ENCODE assay signal across 10 cellular contexts in genomic region chr2:152409691-152410597, GRCh38.
A peak's percentile ranks its signal among the peaks of the same experiment; 100 is the strongest.
DNase-seq lines count a peak whose midpoint lies in the region; ATAC-seq and TF ChIP-seq lines count a peak whose summit lies in the region.
"Had no signal": no experiment of that assay in that cellular context is flagged by ENCODE, and none has a peak within 500 bp of the region (broad histone marks: within the 10 kb centered on the region; RNA-seq: fewer than 3 reads in every experiment).

No MANE protein-coding gene starts in this region.

- no peak overlapping the region for H3K4me3 ChIP-seq in neutrophil (ENCODE audit: low read depth in 1 of 2, low read length in 1 of 2)
- no peak overlapping the region for H3K4me3 ChIP-seq in CD8-positive, alpha-beta T cell (ENCODE audit: low read depth, low read length)

- no peak for DNase-seq in CD14-positive monocyte (ENCODE audit: low spot score)
- peak; percentile 69 for DNase-seq in NCI-H2029 treated with DMSO at 0.1 percent for 48 hours (lab: John Stamatoyannopoulos, UW)
- DNase-seq in cortex of kidney (lab: John Stamatoyannopoulos, UW): no peak
- no peak for DNase-seq in CD8-positive, alpha-beta T cell
- DNase-seq: CD4-positive, alpha-beta T cell; Karpas-422 had no signal

- no peaks in the 10 kb centered on the region for H3K9me3 ChIP-seq in neutrophil
- no peaks in the 10 kb centered on the region for H3K9me3 ChIP-seq in CD8-positive, alpha-beta T cell (ENCODE audit: low read length)

- POLR2A ChIA-PET in CD8-positive, alpha-beta T cell (lab: Charles Lee): no interaction called here

- TF ChIP-seq CTCF in CD14-positive monocyte (IDR thresholded peaks at IDR 0.05) (no peak), neutrophil (IDR thresholded peaks at IDR 0.05) (no peak)
- TF ChIP-seq CTCF in CD8-positive, alpha-beta T cell (IDR thresholded peaks at IDR 0.05): no peak

- peaks cover 36% of the 10 kb centered on the region for H3K4me1 Mint-ChIP-seq in CD14-positive monocyte
- peaks cover 77% of the 10 kb centered on the region for H3K4me1 Mint-ChIP-seq in dendritic cell treated with granulocyte-macrophage colony-stimulating factor and Interleukin-4, amounts not matched to agents 40 ng/mL and 50 ng/mL, for 4 days (ENCODE audit: low read depth)
- H3K4me1 Mint-ChIP-seq in CD8-positive, alpha-beta T cell (ENCODE audit: low read depth): no peaks in the 10 kb centered on the region

- no peaks in the 10 kb centered on the region for H3K9me3 Mint-ChIP-seq in CD14-positive monocyte
- no peaks in the 10 kb centered on the region for H3K9me3 Mint-ChIP-seq in dendritic cell treated with granulocyte-macrophage colony-stimulating factor and Interleukin-4, amounts not matched to agents 40 ng/mL and 50 ng/mL, for 4 days
- H3K9me3 Mint-ChIP-seq in CD8-positive, alpha-beta T cell: no peaks in the 10 kb centered on the region
- H3K9me3 Mint-ChIP-seq: CD4-positive, alpha-beta T cell had no signal

- intact Hi-C loops in CD14-positive monocyte (cut with micrococcal nuclease): loop anchor here in 1 of 2 donors (10.0 kb wide), 1 partner anchor 55 kb away; no protein-coding TSS in a partner anchor
- intact Hi-C loops in dendritic cell treated with granulocyte-macrophage colony-stimulating factor and Interleukin-4, amounts not matched to agents 40 ng/mL and 50 ng/mL, for 4 days (cut with micrococcal nuclease): no loop called here
- intact Hi-C loops in CD8-positive, alpha-beta T cell (cut with DNase I, micrococcal nuclease): no loop called here

- ATAC-seq in HG03139 (IDR thresholded peaks at IDR 0.05; ENCODE audit: unreplicated experiment) (no peak), HG03439 (IDR thresholded peaks at IDR 0.05; ENCODE audit: unreplicated experiment) (no peak)
- no peak for ATAC-seq in CD8-positive, alpha-beta T cell

- no peaks in the 10 kb centered on the region for H3K36me3 Mint-ChIP-seq in CD14-positive monocyte
- no peaks in the 10 kb centered on the region for H3K36me3 Mint-ChIP-seq in dendritic cell treated with granulocyte-macrophage colony-stimulating factor and Interleukin-4, amounts not matched to agents 40 ng/mL and 50 ng/mL, for 4 days (ENCODE audit: low read depth)
- H3K36me3 Mint-ChIP-seq in CD8-positive, alpha-beta T cell: no peaks in the 10 kb centered on the region

- H3K27me3 ChIP-seq in neutrophil: no peaks in the 10 kb centered on the region
- H3K27me3 ChIP-seq in CD8-positive, alpha-beta T cell (ENCODE audit: insufficient read depth, low read length): no peaks in the 10 kb centered on the region

- peak overlapping the region; percentile 79 to 91 (median 82) for H3K27ac Mint-ChIP-seq in CD14-positive monocyte
- H3K27ac Mint-ChIP-seq in dendritic cell treated with granulocyte-macrophage colony-stimulating factor and Interleukin-4, amounts not matched to agents 40 ng/mL and 50 ng/mL, for 4 days: peak overlapping the region; percentile 71
- no peak overlapping the region for H3K27ac Mint-ChIP-seq in CD8-positive, alpha-beta T cell
- H3K27ac Mint-ChIP-seq: CD4-positive, alpha-beta T cell had no signal

- peak overlapping the region; percentile 70 for H3K27ac ChIP-seq in neutrophil
- H3K27ac ChIP-seq in CD8-positive, alpha-beta T cell (ENCODE audit: low read depth, low read length): no peak overlapping the region

- H3K27me3 Mint-ChIP-seq in CD14-positive monocyte (ENCODE audit: low read depth in 3 of 3): no peaks in the 10 kb centered on the region
- no peaks in the 10 kb centered on the region for H3K27me3 Mint-ChIP-seq in dendritic cell treated with granulocyte-macrophage colony-stimulating factor and Interleukin-4, amounts not matched to agents 40 ng/mL and 50 ng/mL, for 4 days
- H3K27me3 Mint-ChIP-seq in CD8-positive, alpha-beta T cell (ENCODE audit: low read depth): peaks cover 6% of the 10 kb centered on the region

- no peaks in the 10 kb centered on the region for H3K36me3 ChIP-seq in neutrophil
- H3K36me3 ChIP-seq in CD8-positive, alpha-beta T cell (ENCODE audit: insufficient read depth, low read length): no peaks in the 10 kb centered on the region

- H3K4me1 ChIP-seq in neutrophil (ENCODE audit: control insufficient read depth in 1 of 2, insufficient read depth in 1 of 2, low read depth in 1 of 2, low read length in 1 of 2): peaks cover 19 to 21% of the 10 kb centered on the region in 2 experiments
- no peaks in the 10 kb centered on the region for H3K4me1 ChIP-seq in CD8-positive, alpha-beta T cell (ENCODE audit: insufficient read depth, low read length)

- peak overlapping the region in 1 of 2 donors; percentile 69 for H3K4me3 Mint-ChIP-seq in CD14-positive monocyte
- no peak overlapping the region for H3K4me3 Mint-ChIP-seq in dendritic cell treated with granulocyte-macrophage colony-stimulating factor and Interleukin-4, amounts not matched to agents 40 ng/mL and 50 ng/mL, for 4 days
- no peak overlapping the region for H3K4me3 Mint-ChIP-seq in CD8-positive, alpha-beta T cell
- H3K4me3 Mint-ChIP-seq: CD4-positive, alpha-beta T cell had no signal

- CTCF ChIA-PET in CD8-positive, alpha-beta T cell (lab: Charles Lee): no interaction called here
